Comparison of ENCODE assay signal across 21 cellular contexts in genomic region chr6:25606151-25606550, GRCh38. TPM values are rescaled to one million over a fixed set of nuclear protein-coding genes. Genes with fewer than 3 reads are reported as not detected.
"Had no signal": no experiment of that assay in that cellular context is flagged by ENCODE, and none has a peak within 500 bp of the region (broad histone marks: within the 10 kb centered on the region; RNA-seq: fewer than 3 reads in every experiment).

No MANE protein-coding gene starts in this region.

- H3K36me3 Mint-ChIP-seq: natural killer cell had no signal

- H3K4me1 Mint-ChIP-seq: natural killer cell had no signal

- ATAC-seq: heart right ventricle, left cardiac atrium, natural killer cell had no signal

- H3K27ac Mint-ChIP-seq: activated naive CD4-positive, alpha-beta T cell treated with anti-CD3 and anti-CD28 coated beads for 36 hours; natural killer cell had no signal

- H3K4me3 Mint-ChIP-seq: activated naive CD4-positive, alpha-beta T cell treated with anti-CD3 and anti-CD28 coated beads for 36 hours; natural killer cell had no signal

- DNase-seq: activated CD4-positive, alpha-beta T cell treated with anti-CD3 and anti-CD28 coated beads for 4 hours; activated CD4-positive, alpha-beta T cell treated with anti-CD3 and anti-CD28 coated beads, Interleukin-2, amount 50 U/mL, for 48 hours; activated CD4-positive, CD25-positive, alpha-beta regulatory T cell; activated naive CD4-positive, alpha-beta T cell treated with anti-CD3 and anti-CD28 coated beads for 36 hours; activated T-cell treated with anti-CD3 and anti-CD28 coated beads, Interleukin-2, amount 50 U/mL, for 48 hours; erythroblast; foreskin fibroblast; heart right ventricle; islet precursor cell; left cardiac atrium; midbrain; natural killer cell; ovary; stimulated activated CD4-positive, alpha-beta T cell treated with anti-CD3 and anti-CD28 coated beads, Interleukin-4, amount 100 ng/mL, for 1 hour; stimulated activated naive CD4-positive, alpha-beta T cell; testis; trophoblast cell; uterus had no signal

- H3K9me3 Mint-ChIP-seq: activated naive CD4-positive, alpha-beta T cell treated with anti-CD3 and anti-CD28 coated beads for 36 hours; natural killer cell had no signal

RNA-seq across cellular contexts. Expression of gene SCGN, which starts 45.9 kb away (rescaled TPM):
- total RNA-seq: activated CD8-positive, alpha-beta memory T cell treated with anti-CD3 and anti-CD28 coated beads for 36 hours; activated naive CD4-positive, alpha-beta T cell treated with anti-CD3 and anti-CD28 coated beads for 36 hours; chondrocyte; fibroblast of lung; natural killer cell had no signal
- polyA plus RNA-seq: fibroblast of lung had no signal
